Comparison of ENCODE assay signal across 1 cellular context in genomic region chr12:24172773-24173447, GRCh38.
TF ChIP-seq lines count a peak whose summit lies in the region.

No MANE protein-coding gene starts in this region.

TF ChIP-seq in WTC11, 78 proteins besides CTCF, POLR2A, EP300 and RAD21 (continued from another document):
- TF ChIP-seq TEAD4 (CRISPR knock-in tag; IDR thresholded peaks at IDR 0.05) (no peak), ESRRA (CRISPR knock-in tag; IDR thresholded peaks at IDR 0.05; ENCODE audit: borderline replicate concordance) (no peak), STAT6 (CRISPR knock-in tag; conservative IDR thresholded peaks at IDR 0.05; ENCODE audit: low read depth) (no peak), NR1H2 (CRISPR knock-in tag; IDR thresholded peaks at IDR 0.05) (no peak), GTF2I (CRISPR knock-in tag; conservative IDR thresholded peaks at IDR 0.05) (no peak), ZMAT4 (CRISPR knock-in tag; IDR thresholded peaks at IDR 0.05) (no peak), ZNF396 (CRISPR knock-in tag; IDR thresholded peaks at IDR 0.05; ENCODE audit: borderline replicate concordance) (no peak), ZNF416 (CRISPR knock-in tag; IDR thresholded peaks at IDR 0.05) (no peak), AR (CRISPR knock-in tag; IDR thresholded peaks at IDR 0.05) (no peak), ZNF317 (CRISPR knock-in tag; IDR thresholded peaks at IDR 0.05; ENCODE audit: borderline replicate concordance, low read depth) (no peak), JAZF1 (CRISPR knock-in tag; IDR thresholded peaks at IDR 0.05) (no peak), NFATC4 (CRISPR knock-in tag; IDR thresholded peaks at IDR 0.05) (no peak)
